ENCODE assay signal across 8 cellular contexts in the genomic region with DNA sequence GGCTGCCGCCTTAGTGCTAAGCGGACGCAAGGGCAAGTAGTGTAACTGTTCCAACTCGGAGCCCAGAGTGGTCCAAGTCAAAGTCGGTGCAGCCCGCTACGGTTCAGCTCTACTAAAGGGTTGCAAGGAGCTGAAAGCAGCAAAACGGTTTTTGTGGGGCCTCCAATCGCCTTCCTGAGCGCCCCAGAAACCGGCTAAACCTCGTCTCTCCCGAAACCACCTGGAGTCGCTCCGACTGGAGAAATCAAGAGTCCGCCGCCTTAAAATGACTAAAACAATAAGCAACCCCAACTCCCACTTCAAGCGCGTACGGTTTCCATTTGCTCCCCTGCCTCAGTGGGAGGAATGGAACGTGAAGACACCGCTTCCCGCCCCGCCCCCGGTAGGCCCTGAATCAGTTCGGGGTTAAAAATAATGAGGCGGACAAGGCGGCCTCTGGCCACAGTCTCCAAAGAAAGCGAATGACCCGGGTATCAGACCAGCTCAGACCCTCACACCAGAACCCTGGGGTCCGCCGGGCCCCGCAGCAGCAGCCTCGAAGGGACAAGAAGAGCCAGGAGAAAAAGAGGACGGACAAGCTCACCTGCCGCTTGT. TPM values are rescaled to one million over a fixed set of nuclear protein-coding genes. Genes with fewer than 3 reads are reported as not detected.
DNase-seq lines count a peak whose midpoint lies in the region; ATAC-seq lines count a peak whose summit lies in the region.

No MANE protein-coding gene starts in this region.

- peak overlapping the region; percentile 89 for H3K4me3 ChIP-seq in Karpas-422 (ENCODE audit: low read length)
- peak overlapping the region; percentile 89 for H3K4me3 ChIP-seq in neuron (ENCODE audit: low read length)

- H3K9me3 ChIP-seq in Karpas-422 (ENCODE audit: low read length) (no peaks in the 10 kb centered on the region), neuron (ENCODE audit: low read length) (no peaks in the 10 kb centered on the region)

- H3K27me3 ChIP-seq in Karpas-422 (ENCODE audit: low read length) (no peaks in the 10 kb centered on the region), neuron (ENCODE audit: insufficient read depth, low read length) (no peaks in the 10 kb centered on the region)

- peak; percentile 30 to 39 for DNase-seq in SHP77 (lab: John Stamatoyannopoulos, UW)
- no peak for DNase-seq in SHP77 treated with DMSO at 0.1 percent for 48 hours (lab: John Stamatoyannopoulos, UW)
- peak; percentile 71 for DNase-seq in Karpas-422
- DNase-seq in activated CD8-positive, alpha-beta memory T cell treated with anti-CD3 and anti-CD28 coated beads, Interleukin-2, amount 50 U/mL, for 48 hours: peak; percentile 81
- DNase-seq in fibroblast of peridontal ligament (ENCODE audit: extremely low read depth): peak; percentile 26
- peak; percentile 45 for DNase-seq in ureter (ENCODE audit: low spot score)

- H3K4me1 ChIP-seq in Karpas-422 (ENCODE audit: low read length) (peaks cover 25% of the 10 kb centered on the region), neuron (ENCODE audit: insufficient read depth, low read length) (peaks cover 18% of the 10 kb centered on the region)

- H3K36me3 ChIP-seq in Karpas-422 (ENCODE audit: insufficient read depth, low read length) (no peaks in the 10 kb centered on the region), neuron (ENCODE audit: insufficient read depth, low read length) (peaks cover 13% of the 10 kb centered on the region)

- H3K9ac ChIP-seq in Karpas-422 (ENCODE audit: low read length): peak overlapping the region; percentile 92

- no peak for ATAC-seq in HG03025 (IDR thresholded peaks at IDR 0.05; ENCODE audit: low FRiP score, unreplicated experiment)

- H2AFZ ChIP-seq in Karpas-422 (ENCODE audit: low read length) (peak overlapping the region; percentile 78), neuron (ENCODE audit: low read depth, low read length) (peak overlapping the region; percentile 56)

- no peaks in the 10 kb centered on the region; the same call in 1 of the 2 replicates for H4K20me1 ChIP-seq in Karpas-422 (ENCODE audit: insufficient read depth, low read depth, low read length)

- peaks cover 53% of the 10 kb centered on the region for H3K79me2 ChIP-seq in Karpas-422 (ENCODE audit: low read length)

- H3K4me2 ChIP-seq in Karpas-422 (ENCODE audit: low read depth, low read length, poor library complexity, severe bottlenecking): peak overlapping the region; percentile 86

- H3K9me2 ChIP-seq in Karpas-422 (replicated peaks; ENCODE audit: insufficient read depth, low read length): no peaks in the 10 kb centered on the region

- H3K27ac ChIP-seq in Karpas-422 (ENCODE audit: low read length): peak overlapping the region; percentile 53

RNA-seq across cellular contexts. Expression of a gene that starts 0.4 kb away (rescaled TPM):
- total RNA-seq in Karpas-422 (2014; rRNA removed; shearing (Covaris generic); ENCODE audit: low replicate concordance): 82.3 and 116 TPM in 2 replicates
- total RNA-seq in ureter: 130 TPM

RNA-seq across cellular contexts. Expression of a gene that starts 32.9 kb away (rescaled TPM):
- 15.5 and 18.0 TPM in 2 replicates for total RNA-seq in Karpas-422 (2014; rRNA removed; shearing (Covaris generic); ENCODE audit: low replicate concordance)
- total RNA-seq in ureter: 29.0 TPM

RNA-seq across cellular contexts. Expression of a gene that starts 57.5 kb away (rescaled TPM):
- 15.1 and 17.2 TPM in 2 replicates for total RNA-seq in Karpas-422 (2014; rRNA removed; shearing (Covaris generic); ENCODE audit: low replicate concordance)
- 9.1 TPM for total RNA-seq in ureter
